ENCODE assay signal across 9 cellular contexts in the genomic region with DNA sequence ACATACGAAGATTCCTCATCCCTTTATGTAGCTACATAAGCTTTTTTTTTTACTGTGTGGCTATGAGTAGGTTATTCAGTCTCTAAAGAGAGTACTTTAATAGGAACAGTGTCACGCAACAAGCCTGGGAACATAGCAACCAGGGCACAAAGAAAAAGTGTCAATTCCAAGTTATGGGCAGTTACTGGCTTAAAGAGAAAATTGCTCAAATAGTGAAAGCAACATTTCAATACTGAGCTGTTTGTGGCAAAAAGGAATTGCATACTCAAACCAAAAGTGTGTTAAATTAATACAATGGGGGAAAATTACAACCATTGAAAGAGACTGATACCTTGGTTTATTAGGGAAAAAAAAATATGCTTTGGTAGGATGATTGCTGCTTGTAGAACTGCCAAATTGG.
"Had no signal": no experiment of that assay in that cellular context is flagged by ENCODE, and none has a peak within 500 bp of the region (broad histone marks: within the 10 kb centered on the region; RNA-seq: fewer than 3 reads in every experiment).

No MANE protein-coding gene starts in this region.

- H3K4me3 ChIP-seq: GM23338, K562 had no signal

- H2AFZ ChIP-seq: GM23338 had no signal

- H3K9me3 Mint-ChIP-seq: GM23338, H9 had no signal

- H3K4me1 Mint-ChIP-seq: GM23338, H9 had no signal

- H3K27ac Mint-ChIP-seq: GM23338, H9 had no signal

- H3K4me2 ChIP-seq: GM23338 had no signal

- FAIRE-seq: H1, H54, HTR-8/SVneo, K562 had no signal

- DNase-seq: H9, HCEC 1CT, IMR-90, KG1 had no signal

- ATAC-seq: GM23338, K562 had no signal

- H3K4me3 Mint-ChIP-seq: GM23338, H9 had no signal
